Comparison of ENCODE assay signal across 22 cellular contexts in the genomic region with DNA sequence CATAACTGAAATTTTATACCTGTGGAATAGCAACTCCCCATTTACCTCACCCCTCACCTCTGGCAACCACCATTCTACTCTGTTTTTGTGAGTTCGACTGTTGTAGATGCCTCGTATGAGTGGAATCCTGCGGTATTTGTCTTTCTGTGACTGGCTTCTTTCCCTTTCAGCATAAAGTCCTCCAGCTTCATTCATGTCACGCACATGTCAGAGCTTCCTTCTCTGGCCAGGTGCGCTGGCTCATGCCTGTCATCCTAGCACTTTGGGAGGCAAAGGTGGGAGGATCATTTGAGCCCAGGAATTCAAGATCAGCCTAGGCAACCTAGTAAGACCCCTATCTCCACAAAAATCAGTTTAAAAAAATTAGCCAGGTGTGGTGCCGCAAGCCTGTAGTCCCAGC.
"Had no signal": no experiment of that assay in that cellular context is flagged by ENCODE, and none has a peak within 500 bp of the region (broad histone marks: within the 10 kb centered on the region; RNA-seq: fewer than 3 reads in every experiment).

No MANE protein-coding gene starts in this region.

- H3K27ac ChIP-seq: coronary artery, heart right ventricle, neural progenitor cell, ovary, suprapubic skin, tibial artery had no signal

- H3K36me3 ChIP-seq: heart right ventricle, neural progenitor cell, ovary, suprapubic skin, tibial artery had no signal

- H3K4me2 ChIP-seq: neural progenitor cell, smooth muscle cell had no signal

- H3K9me3 ChIP-seq: ovary, suprapubic skin had no signal

- H3K9me3 Mint-ChIP-seq: natural killer cell treated with Interleukin-12 subunit alpha and Interleukin-12 subunit beta and Interleukin-15 and Interleukin-18, amount 100 ng/mL, for 72 hours; neural progenitor cell had no signal

- H3K4me3 ChIP-seq: coronary artery, heart right ventricle, lung, neural progenitor cell, ovary, smooth muscle cell, suprapubic skin, tibial artery had no signal

- H2AFZ ChIP-seq: neural progenitor cell had no signal

- H3K4me3 Mint-ChIP-seq: natural killer cell treated with Interleukin-12 subunit alpha and Interleukin-12 subunit beta and Interleukin-15 and Interleukin-18, amount 100 ng/mL, for 72 hours; neural progenitor cell had no signal

- ATAC-seq: esophagus mucosa; heart right ventricle; left ventricle myocardium superior; natural killer cell treated with Interleukin-12 subunit alpha and Interleukin-12 subunit beta and Interleukin-15 and Interleukin-18, amount 100 ng/mL, for 72 hours; right cardiac atrium; stimulated activated naive CD8-positive, alpha-beta T cell treated with anti-CD3 and anti-CD28 coated beads, Interleukin-15, Interleukin-2, amounts not matched to agents 100 U/mL and 50 U/mL, for 24 hours had no signal

- FAIRE-seq: endometrium, frontal cortex, islet of Langerhans had no signal

- H3K36me3 Mint-ChIP-seq: natural killer cell treated with Interleukin-12 subunit alpha and Interleukin-12 subunit beta and Interleukin-15 and Interleukin-18, amount 100 ng/mL, for 72 hours; neural progenitor cell had no signal

- H3K9ac ChIP-seq: neural progenitor cell had no signal

- H3K27ac Mint-ChIP-seq: natural killer cell treated with Interleukin-12 subunit alpha and Interleukin-12 subunit beta and Interleukin-15 and Interleukin-18, amount 100 ng/mL, for 72 hours; neural progenitor cell had no signal

- DNase-seq: effector CD8-positive, alpha-beta T cell; heart right ventricle; hypothalamus; left ventricle myocardium superior; mesenchymal stem cell; midbrain; nucleus accumbens; ovary; right cardiac atrium; stimulated activated CD4-positive, alpha-beta T cell treated with anti-CD3 and anti-CD28 coated beads, Interleukin-2, amount 100 ng/mL, for 48 hours; stimulated activated naive CD8-positive, alpha-beta T cell treated with anti-CD3 and anti-CD28 coated beads, Interleukin-15, Interleukin-2, amounts not matched to agents 100 U/mL and 50 U/mL, for 24 hours; tibial artery had no signal

- H3K4me1 ChIP-seq: neural progenitor cell had no signal

- H3K27me3 ChIP-seq: neural progenitor cell, ovary, suprapubic skin, tibial artery had no signal
